23 cellular contexts compared by ENCODE assay signal in the genomic region with DNA sequence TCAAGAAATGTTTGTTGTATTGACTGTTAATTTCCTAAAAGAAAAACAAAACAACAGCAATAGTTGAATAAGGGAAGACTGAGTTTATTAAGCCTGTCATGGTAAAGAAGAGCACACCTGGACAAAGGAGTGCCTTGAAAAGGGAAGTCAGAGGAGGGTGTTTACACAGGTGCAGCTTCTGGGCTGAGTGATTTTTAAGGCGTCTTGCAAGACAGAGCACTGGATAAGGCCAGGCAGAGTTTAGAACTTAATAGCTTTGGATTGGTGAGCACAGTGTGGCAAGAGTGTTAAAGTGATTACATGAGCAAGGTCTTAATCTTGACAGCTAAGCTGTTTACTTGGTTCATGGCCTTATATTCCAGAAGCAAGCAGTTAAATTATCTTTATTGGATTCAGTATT.
A peak's percentile ranks its signal among the peaks of the same experiment; 100 is the strongest.
DNase-seq lines count a peak whose midpoint lies in the region; ATAC-seq and TF ChIP-seq lines count a peak whose summit lies in the region.
"Had no signal": no experiment of that assay in that cellular context is flagged by ENCODE, and none has a peak within 500 bp of the region (broad histone marks: within the 10 kb centered on the region; RNA-seq: fewer than 3 reads in every experiment).

No MANE protein-coding gene starts in this region.

- no peak overlapping the region for H3K4me3 ChIP-seq in psoas muscle
- H3K4me3 ChIP-seq: A549; BLaER1 treated with 17β-estradiol and CSF1 and Interleukin-3, amounts not matched to agents 10 nM and 100 nM had no signal

- H3K27ac Mint-ChIP-seq in WTC11 (peak overlapping the region; percentile 69; the same call in 1 of the 2 replicates), nephron (peak overlapping the region; percentile 20 to 81 (median 63)), T-helper 17 cell (no peak overlapping the region)
- H3K27ac Mint-ChIP-seq: CD4-positive, alpha-beta T cell; T-cell had no signal

- H3K9me3 Mint-ChIP-seq in WTC11 (peaks cover 8% of the 10 kb centered on the region; the same call in 1 of the 2 replicates), nephron (no peaks in the 10 kb centered on the region)

- H3K9me3 ChIP-seq in psoas muscle (no peaks in the 10 kb centered on the region), T-helper 17 cell (ENCODE audit: control insufficient read depth, low read length, poor library complexity, severe bottlenecking) (no peaks in the 10 kb centered on the region)
- H3K9me3 ChIP-seq: A549; BLaER1 treated with 17β-estradiol and CSF1 and Interleukin-3, amounts not matched to agents 10 nM and 100 nM had no signal

- DNase-seq in DMS79 treated with DMSO at 0.1 percent for 48 hours (lab: John Stamatoyannopoulos, UW) (peak; percentile 6), NCI-H82 (lab: John Stamatoyannopoulos, UW) (peak; percentile 93), WTC11 (ENCODE audit: low spot score) (no peak), NCI-H446 (lab: John Stamatoyannopoulos, UW) (no peak), psoas muscle (no peak), NCI-H1105 treated with DMSO at 0.1 percent for 48 hours (lab: John Stamatoyannopoulos, UW) (no peak), T-helper 17 cell (no peak)
- DNase-seq: AML-193; CD4-positive, alpha-beta T cell; GF-D8; Karpas-422; NCI-H1105; NCI-H2029; NCI-H2227 treated with DMSO at 0.1 percent for 48 hours; NCI-H510A; NCI-H748 treated with DMSO at 0.1 percent for 48 hours; NK-92 treated with Interleukin-12 subunit alpha and Interleukin-12 subunit beta, amount 100 ng/mL, for 24 hours; SHP77; T-cell had no signal

- no peak overlapping the region for H3K4me3 Mint-ChIP-seq in WTC11
- H3K4me3 Mint-ChIP-seq in nephron, result no peak overlapping the region
- no peak overlapping the region for H3K4me3 Mint-ChIP-seq in T-helper 17 cell
- H3K4me3 Mint-ChIP-seq: CD4-positive, alpha-beta T cell; T-cell had no signal

- no peaks in the 10 kb centered on the region for H3K4me1 ChIP-seq in psoas muscle
- H3K4me1 ChIP-seq: A549; BLaER1 treated with 17β-estradiol and CSF1 and Interleukin-3, amounts not matched to agents 10 nM and 100 nM had no signal

- no peaks in the 10 kb centered on the region for H3K27me3 Mint-ChIP-seq in WTC11 (ENCODE audit: low read depth)
- H3K27me3 Mint-ChIP-seq in nephron (ENCODE audit: low read depth), result no peaks in the 10 kb centered on the region
- no peaks in the 10 kb centered on the region for H3K27me3 Mint-ChIP-seq in T-helper 17 cell
- H3K27me3 Mint-ChIP-seq: CD4-positive, alpha-beta T cell; T-cell had no signal

- H3K36me3 Mint-ChIP-seq in WTC11 (no peaks in the 10 kb centered on the region), nephron (ENCODE audit: low read depth) (no peaks in the 10 kb centered on the region), T-helper 17 cell (ENCODE audit: low read depth) (no peaks in the 10 kb centered on the region)
- H3K36me3 Mint-ChIP-seq: T-cell had no signal

- WGBS in psoas muscle, 3 donors, result 31 to 44% (median 43%) methylated on average over 1 of the region's 1 CpG

- H3K27ac ChIP-seq in psoas muscle, result no peak overlapping the region
- H3K27ac ChIP-seq: A549; BLaER1 treated with 17β-estradiol and CSF1 and Interleukin-3, amounts not matched to agents 10 nM and 100 nM; RWPE1 had no signal

- CTCF ChIA-PET in WTC11 (lab: Charles Lee), result no interaction called here

- TF ChIP-seq CTCF in WTC11 (IDR thresholded peaks at IDR 0.05) (no peak), nephron (IDR thresholded peaks at IDR 0.05; ENCODE audit: unreplicated experiment in 3 of 3) (no peak), psoas muscle (IDR thresholded peaks at IDR 0.05) (no peak)

- H3K4me1 Mint-ChIP-seq in WTC11, result peaks cover 15% of the 10 kb centered on the region
- no peaks in the 10 kb centered on the region for H3K4me1 Mint-ChIP-seq in nephron
- no peaks in the 10 kb centered on the region for H3K4me1 Mint-ChIP-seq in T-helper 17 cell
- H3K4me1 Mint-ChIP-seq: T-cell had no signal

- intact Hi-C loops in psoas muscle (cut with DNase I), result no loop called here

- POLR2A ChIA-PET in WTC11 (lab: Charles Lee), result no interaction called here

- no peaks in the 10 kb centered on the region for H3K36me3 ChIP-seq in psoas muscle (ENCODE audit: insufficient read depth in 1 of 2, low read depth in 1 of 2)
- H3K36me3 ChIP-seq: BLaER1 treated with 17β-estradiol and CSF1 and Interleukin-3, amounts not matched to agents 10 nM and 100 nM had no signal

- ATAC-seq in WTC11 (peak; percentile 48), psoas muscle (no peak), T-helper 17 cell (no peak)
- ATAC-seq: A549, T-cell had no signal

- no peaks in the 10 kb centered on the region for H3K27me3 ChIP-seq in psoas muscle (ENCODE audit: insufficient read depth in 3 of 3, low read length in 2 of 3)
- H3K27me3 ChIP-seq: BLaER1 treated with 17β-estradiol and CSF1 and Interleukin-3, amounts not matched to agents 10 nM and 100 nM had no signal

TF ChIP-seq in WTC11, 78 proteins besides CTCF, POLR2A, EP300 and RAD21:
- TF ChIP-seq NR1H2 (CRISPR knock-in tag; IDR thresholded peaks at IDR 0.05) (no peak), ZNF121 (CRISPR knock-in tag; IDR thresholded peaks at IDR 0.05) (no peak), EMX1 (CRISPR knock-in tag; IDR thresholded peaks at IDR 0.05) (no peak), ZNF232 (CRISPR knock-in tag; IDR thresholded peaks at IDR 0.05) (no peak), JAZF1 (CRISPR knock-in tag; IDR thresholded peaks at IDR 0.05) (no peak)
- TF ChIP-seq, protein P1, sequence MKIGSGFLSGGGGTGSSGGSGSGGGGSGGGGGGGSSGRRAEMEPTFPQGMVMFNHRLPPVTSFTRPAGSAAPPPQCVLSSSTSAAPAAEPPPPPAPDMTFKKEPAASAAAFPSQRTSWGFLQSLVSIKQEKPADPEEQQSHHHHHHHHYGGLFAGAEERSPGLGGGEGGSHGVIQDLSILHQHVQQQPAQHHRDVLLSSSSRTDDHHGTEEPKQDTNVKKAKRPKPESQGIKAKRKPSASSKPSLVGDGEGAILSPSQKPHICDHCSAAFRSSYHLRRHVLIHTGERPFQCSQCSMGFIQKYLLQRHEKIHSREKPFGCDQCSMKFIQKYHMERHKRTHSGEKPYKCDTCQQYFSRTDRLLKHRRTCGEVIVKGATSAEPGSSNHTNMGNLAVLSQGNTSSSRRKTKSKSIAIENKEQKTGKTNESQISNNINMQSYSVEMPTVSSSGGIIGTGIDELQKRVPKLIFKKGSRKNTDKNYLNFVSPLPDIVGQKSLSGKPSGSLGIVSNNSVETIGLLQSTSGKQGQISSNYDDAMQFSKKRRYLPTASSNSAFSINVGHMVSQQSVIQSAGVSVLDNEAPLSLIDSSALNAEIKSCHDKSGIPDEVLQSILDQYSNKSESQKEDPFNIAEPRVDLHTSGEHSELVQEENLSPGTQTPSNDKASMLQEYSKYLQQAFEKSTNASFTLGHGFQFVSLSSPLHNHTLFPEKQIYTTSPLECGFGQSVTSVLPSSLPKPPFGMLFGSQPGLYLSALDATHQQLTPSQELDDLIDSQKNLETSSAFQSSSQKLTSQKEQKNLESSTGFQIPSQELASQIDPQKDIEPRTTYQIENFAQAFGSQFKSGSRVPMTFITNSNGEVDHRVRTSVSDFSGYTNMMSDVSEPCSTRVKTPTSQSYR (CRISPR knock-in tag; IDR thresholded peaks at IDR 0.05), result no peak
- TF ChIP-seq, protein P2, sequence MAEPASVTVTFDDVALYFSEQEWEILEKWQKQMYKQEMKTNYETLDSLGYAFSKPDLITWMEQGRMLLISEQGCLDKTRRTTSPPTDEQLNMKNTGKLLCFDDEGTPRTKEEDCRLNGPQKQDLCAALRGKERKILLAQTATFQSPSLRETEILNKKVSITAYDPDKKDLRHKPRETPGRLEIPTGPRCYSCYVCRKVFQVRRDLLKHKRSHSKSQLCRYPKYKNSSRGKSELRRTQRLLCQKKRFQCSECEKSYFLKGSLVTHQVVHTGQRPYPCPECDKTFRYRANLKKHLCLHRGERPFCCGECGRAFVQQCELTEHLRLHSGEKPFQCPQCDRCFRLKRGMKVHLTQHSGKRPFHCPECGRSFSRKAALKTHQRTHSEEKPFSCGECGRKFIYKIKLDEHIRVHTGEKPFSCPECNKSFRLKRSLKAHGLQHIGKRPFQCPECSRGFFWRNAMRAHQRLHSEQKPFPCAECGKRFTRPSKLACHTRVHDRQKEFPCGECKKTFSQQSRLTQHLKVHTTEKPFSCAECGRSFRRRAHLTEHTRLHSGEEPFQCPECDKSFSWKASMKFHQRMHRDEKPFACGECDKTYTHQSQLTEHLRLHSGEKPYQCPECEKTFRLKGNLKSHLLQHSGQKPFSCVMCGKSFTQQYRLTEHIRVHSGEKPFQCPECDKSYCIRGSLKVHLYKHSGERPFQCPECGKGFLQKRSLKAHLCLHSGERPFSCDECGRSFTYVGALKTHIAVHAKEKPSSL (CRISPR knock-in tag; conservative IDR thresholded peaks at IDR 0.05), result no peak

Comparison
In these comparisons a context has a peak if more than half of its experiments do, and no peak if none do; other contexts are left out.
1. DNase-seq: peak in DMS79 treated with DMSO at 0.1 percent for 48 hours (single experiment) and NCI-H82 (single experiment); none in WTC11 (single experiment), NCI-H446 (0 of 2), psoas muscle (0 of 2), NCI-H1105 treated with DMSO at 0.1 percent for 48 hours (single experiment) and T-helper 17 cell (0 of 3).